Comparison of ENCODE assay signal across 9 cellular contexts in genomic region chr5:143057580-143057999, GRCh38.
A peak's percentile ranks its signal among the peaks of the same experiment; 100 is the strongest.
DNase-seq lines count a peak whose midpoint lies in the region; ATAC-seq and TF ChIP-seq lines count a peak whose summit lies in the region.
"Had no signal": no experiment of that assay in that cellular context is flagged by ENCODE, and none has a peak within 500 bp of the region (broad histone marks: within the 10 kb centered on the region; RNA-seq: fewer than 3 reads in every experiment).

No MANE protein-coding gene starts in this region.

- H3K4me3 Mint-ChIP-seq in activated CD4-positive, alpha-beta T cell treated with anti-CD3 and anti-CD28 coated beads, Interleukin-2, amount 10 ng/mL, durations not matched to agents 7 days and 5 days, result no peak overlapping the region

- H3K9me3 ChIP-seq in stomach, result no peaks in the 10 kb centered on the region
- H3K9me3 ChIP-seq: right atrium auricular region had no signal

- H3K27me3 ChIP-seq in dorsolateral prefrontal cortex (no peaks in the 10 kb centered on the region), stomach (no peaks in the 10 kb centered on the region)
- H3K27me3 ChIP-seq: right atrium auricular region had no signal

- no peak overlapping the region for H3K27ac Mint-ChIP-seq in activated CD4-positive, alpha-beta T cell treated with anti-CD3 and anti-CD28 coated beads, Interleukin-2, amount 10 ng/mL, durations not matched to agents 7 days and 5 days

- peaks cover 0 to 40% (median 16%) of the 10 kb centered on the region in 4 donors for H3K4me1 ChIP-seq in stomach

- CTCF ChIA-PET in activated CD4-positive, alpha-beta T cell treated with anti-CD3 and anti-CD28 coated beads, Interleukin-2, amount 10 ng/mL, durations not matched to agents 7 days and 5 days (lab: Charles Lee), result no interaction called here

- H3K4me1 Mint-ChIP-seq in activated CD4-positive, alpha-beta T cell treated with anti-CD3 and anti-CD28 coated beads, Interleukin-2, amount 10 ng/mL, durations not matched to agents 7 days and 5 days, result peaks cover 30% of the 10 kb centered on the region

- no peak for TF ChIP-seq EP300 in stomach (IDR thresholded peaks at IDR 0.05)

- 76 to 99% (median 92%) methylated on average over 3 of the region's 3 CpGs for WGBS in stomach, 5 donors

- TF ChIP-seq CTCF in dorsolateral prefrontal cortex (IDR thresholded peaks at IDR 0.05 in 54 of 56, conservative IDR thresholded peaks at IDR 0.05 in 2 of 56; ENCODE audit: low read depth in 1 of 56, partially characterized antibody in 56 of 56), result no peak
- no peak for TF ChIP-seq CTCF in stomach (IDR thresholded peaks at IDR 0.05)

- H3K27ac ChIP-seq in dorsolateral prefrontal cortex (peak overlapping the region in 54 of 59 donors; percentile 27 to 94 (median 77)), stomach (peak overlapping the region in 2 of 5 donors; percentile 3 to 30)

- H3K36me3 ChIP-seq in stomach, result peaks cover 0 to 55% (median 28%) of the 10 kb centered on the region in 4 donors
- H3K36me3 ChIP-seq: right atrium auricular region had no signal

- TF ChIP-seq POLR2A in GM18505 (IDR thresholded peaks at IDR 0.05; ENCODE audit: borderline replicate concordance, extremely low read depth, insufficient read depth, insufficient read length) (peak; percentile 55), stomach (IDR thresholded peaks at IDR 0.05) (no peak)

- peaks cover 8% of the 10 kb centered on the region for H3K9me3 Mint-ChIP-seq in activated CD4-positive, alpha-beta T cell treated with anti-CD3 and anti-CD28 coated beads, Interleukin-2, amount 10 ng/mL, durations not matched to agents 7 days and 5 days

- POLR2A ChIA-PET in activated CD4-positive, alpha-beta T cell treated with anti-CD3 and anti-CD28 coated beads, Interleukin-2, amount 10 ng/mL, durations not matched to agents 7 days and 5 days (lab: Charles Lee), result no interaction called here

- intact Hi-C loops in dorsolateral prefrontal cortex (cut with DNase I) (no loop called here), stomach (cut with DNase I; ENCODE audit: low total_unique reads) (no loop called here)

- peaks cover 55% of the 10 kb centered on the region for H3K36me3 Mint-ChIP-seq in activated CD4-positive, alpha-beta T cell treated with anti-CD3 and anti-CD28 coated beads, Interleukin-2, amount 10 ng/mL, durations not matched to agents 7 days and 5 days (ENCODE audit: low read depth)

- no peak for DNase-seq in dorsolateral prefrontal cortex
- no peak for DNase-seq in D341Med (ENCODE audit: low spot score)
- DNase-seq in activated effector memory CD4-positive, alpha-beta T cell treated with anti-CD3 and anti-CD28 coated beads, Interleukin-2, amount 50 U/mL, for 16 hours, result no peak
- no peak for DNase-seq in activated CD4-positive, alpha-beta T cell treated with anti-CD3 and anti-CD28 coated beads, Interleukin-2, amount 10 ng/mL, durations not matched to agents 7 days and 5 days
- DNase-seq in stomach, result no peak

- H3K27me3 Mint-ChIP-seq in activated CD4-positive, alpha-beta T cell treated with anti-CD3 and anti-CD28 coated beads, Interleukin-2, amount 10 ng/mL, durations not matched to agents 7 days and 5 days, result no peaks in the 10 kb centered on the region

- H3K4me3 ChIP-seq in dorsolateral prefrontal cortex (no peak overlapping the region), stomach (no peak overlapping the region)
- H3K4me3 ChIP-seq: right atrium auricular region had no signal

- ATAC-seq in GM18505 (IDR thresholded peaks at IDR 0.05; ENCODE audit: unreplicated experiment), result peak; percentile 42
- ATAC-seq in GM21526 (IDR thresholded peaks at IDR 0.05; ENCODE audit: low FRiP score, unreplicated experiment), result peak; percentile 58
- ATAC-seq in HG03520 (IDR thresholded peaks at IDR 0.05; ENCODE audit: unreplicated experiment), result peak; percentile 42
